ENCODE assay signal across 1 cellular context in genomic region chr3:134822065-134822464, GRCh38.
TF ChIP-seq lines count a peak whose summit lies in the region.

No MANE protein-coding gene starts in this region.

TF ChIP-seq in HepG2, 621 proteins besides CTCF, POLR2A, EP300 and RAD21:
- TF ChIP-seq NFE2 (CRISPR knock-in tag; IDR thresholded peaks at IDR 0.05) (peak; percentile 76; the same call in 1 of the 2 replicates), MAFF (IDR thresholded peaks at IDR 0.05; ENCODE audit: low read depth, low read length) (0 out of 2 replicates have a peak, but pooled peaks have one; percentile 6), NFE2L2 (IDR thresholded peaks at IDR 0.05; ENCODE audit: low read length) (peak; percentile 74), FOSL2 (CRISPR knock-in tag; IDR thresholded peaks at IDR 0.05) (peak; percentile 65), JDP2 (CRISPR knock-in tag; IDR thresholded peaks at IDR 0.05; ENCODE audit: borderline replicate concordance) (no peak)
TF ChIP-seq in HepG2: peak in this region for 4.
